35 cellular contexts compared by ENCODE assay signal in genomic region chr7:69250958-69251357, GRCh38.
"Had no signal": no experiment of that assay in that cellular context is flagged by ENCODE, and none has a peak within 500 bp of the region (broad histone marks: within the 10 kb centered on the region; RNA-seq: fewer than 3 reads in every experiment).

No MANE protein-coding gene starts in this region.

- H3K9ac ChIP-seq: KMS-11 had no signal

- H3K27ac ChIP-seq: KMS-11 had no signal

- H3K27me3 ChIP-seq: MG63 had no signal

- DNase-seq: Karpas-422, Kasumi-1, KG1, MG63, MM.1S, MV-4-11, NCI-H1048, NCI-H1092, NCI-H1092 treated with DMSO at 0.1 percent for 48 hours, NCI-H1105, NCI-H1105 treated with DMSO at 0.1 percent for 48 hours, NCI-H1417, NCI-H1417 treated with DMSO at 0.1 percent for 48 hours, NCI-H1436, NCI-H1436 treated with DMSO at 0.1 percent for 48 hours, NCI-H146, NCI-H1694, NCI-H1694 treated with DMSO at 0.1 percent for 48 hours, NCI-H187, NCI-H187 treated with DMSO at 0.1 percent for 48 hours, NCI-H1930, NCI-H2029, NCI-H2029 treated with DMSO at 0.1 percent for 48 hours, NCI-H2081, NCI-H2081 treated with DMSO at 0.1 percent for 48 hours, NCI-H2171, NCI-H2171 treated with DMSO at 0.1 percent for 48 hours, NCI-H2227 treated with DMSO at 0.1 percent for 48 hours, NCI-H226, NCI-H345, NCI-H446, NCI-H446 treated with DMSO at 0.1 percent for 48 hours, NCI-H510A, NCI-H510A treated with DMSO at 0.1 percent for 48 hours had no signal

- H3K4me3 ChIP-seq: MG63 had no signal

- H3K36me3 ChIP-seq: MG63 had no signal

- H3K9me3 ChIP-seq: MG63 had no signal

- H3K4me2 ChIP-seq: KMS-11 had no signal
